ENCODE assay signal across 31 cellular contexts in genomic region chr20:37229300-37229699, GRCh38. TPM values are rescaled to one million over a fixed set of nuclear protein-coding genes. Genes with fewer than 3 reads are reported as not detected.
DNase-seq lines count a peak whose midpoint lies in the region; ATAC-seq, FAIRE-seq and TF ChIP-seq lines count a peak whose summit lies in the region.
"Had no signal": no experiment of that assay in that cellular context is flagged by ENCODE, and none has a peak within 500 bp of the region (broad histone marks: within the 10 kb centered on the region; RNA-seq: fewer than 3 reads in every experiment).

No MANE protein-coding gene starts in this region.

- POLR2A ChIA-PET in H1 (lab: Charles Lee; ENCODE audit: partially characterized antibody): interaction anchor here (0.7 to 3.1 kb wide), 12 partner anchors 8 to 137 kb away, joined by 3 to 17 read pairs (median 3); partner anchors contain the start of gene RPN2
- POLR2A ChIA-PET in activated CD8-positive, alpha-beta T cell treated with anti-CD3 and anti-CD28 coated beads for 36 hours (lab: Charles Lee): interaction anchor here (0.6 to 1.1 kb wide), 3 partner anchors 63 to 599 kb away, joined by 3 to 4 read pairs (median 3); partner anchors contain the start of gene RBL1

- H3K9ac ChIP-seq in H1 (replicated peaks in 1 of 4; ENCODE audit: extremely low read depth in 1 of 4, low read depth in 3 of 4, low read length in 3 of 4) (no peak overlapping the region), neural progenitor cell (no peak overlapping the region)

- no peak overlapping the region for H4K8ac ChIP-seq in H1 (ENCODE audit: extremely low read depth, insufficient read depth, low read length)

- TF ChIP-seq RAD21 in H1 (IDR thresholded peaks at IDR 0.05 in 1 of 2, conservative IDR thresholded peaks at IDR 0.05 in 1 of 2; ENCODE audit: low read depth in 2 of 2, low read length in 2 of 2): no peak

- no peak overlapping the region for H3K56ac ChIP-seq in H1 (replicated peaks; ENCODE audit: insufficient read length, low read depth, low read length)

- peaks cover 50% of the 10 kb centered on the region for H3K36me3 Mint-ChIP-seq in neural progenitor cell
- H3K36me3 Mint-ChIP-seq in activated CD8-positive, alpha-beta T cell treated with anti-CD3 and anti-CD28 coated beads for 36 hours (ENCODE audit: low read depth): peaks cover 55% of the 10 kb centered on the region

- H3K9me3 Mint-ChIP-seq in neural progenitor cell: no peaks in the 10 kb centered on the region
- H3K9me3 Mint-ChIP-seq in activated CD8-positive, alpha-beta T cell treated with anti-CD3 and anti-CD28 coated beads for 36 hours: no peaks in the 10 kb centered on the region
- H3K9me3 Mint-ChIP-seq: activated CD4-positive, alpha-beta memory T cell treated with anti-CD3 and anti-CD28 coated beads for 36 hours; activated naive CD4-positive, alpha-beta T cell treated with anti-CD3 and anti-CD28 coated beads, Interleukin-2, amount 10 ng/mL, durations not matched to agents 7 days and 5 days; central memory CD8-positive, alpha-beta T cell; HFFc6; nephron; stimulated activated naive CD8-positive, alpha-beta T cell treated with anti-CD3 and anti-CD28 coated beads, Interleukin-15, Interleukin-2, amounts not matched to agents 100 ng/mL and 50 ng/mL, for 24 hours had no signal

- H4K20me1 ChIP-seq in H1 (replicated peaks in 1 of 2; ENCODE audit: control insufficient read depth in 1 of 2, insufficient read depth in 2 of 2, low read length in 2 of 2) (peaks cover 2% of the 10 kb centered on the region in 2 experiments), neural progenitor cell (ENCODE audit: low read depth) (no peaks in the 10 kb centered on the region)

- H3K23me2 ChIP-seq in H1 (ENCODE audit: low read depth, low read length): no peaks in the 10 kb centered on the region

- H3K36me3 ChIP-seq in H7 (replicated peaks; ENCODE audit: control insufficient read depth, insufficient read depth, low read length) (peaks cover 54% of the 10 kb centered on the region), H1 (ENCODE audit: control insufficient read depth in 2 of 4, insufficient read depth in 4 of 4, low read length in 3 of 4) (peaks cover 34 to 92% (median 69%) of the 10 kb centered on the region in 4 experiments), neural progenitor cell (peaks cover 8% of the 10 kb centered on the region)

- H2BK20ac ChIP-seq in H1 (ENCODE audit: low read length): no peak overlapping the region

- no peaks in the 10 kb centered on the region for H3K27me3 Mint-ChIP-seq in neural progenitor cell (ENCODE audit: insufficient read depth, low read depth)
- H3K27me3 Mint-ChIP-seq in activated CD8-positive, alpha-beta T cell treated with anti-CD3 and anti-CD28 coated beads for 36 hours: no peaks in the 10 kb centered on the region
- H3K27me3 Mint-ChIP-seq: activated CD4-positive, alpha-beta memory T cell treated with anti-CD3 and anti-CD28 coated beads for 36 hours; activated naive CD4-positive, alpha-beta T cell treated with anti-CD3 and anti-CD28 coated beads, Interleukin-2, amount 10 ng/mL, durations not matched to agents 7 days and 5 days; central memory CD8-positive, alpha-beta T cell; progenitor cell of endocrine pancreas; stimulated activated naive CD8-positive, alpha-beta T cell treated with anti-CD3 and anti-CD28 coated beads, Interleukin-15, Interleukin-2, amounts not matched to agents 100 ng/mL and 50 ng/mL, for 24 hours had no signal

- H3K79me1 ChIP-seq in H1 (ENCODE audit: low read depth, low read length): peaks cover 3% of the 10 kb centered on the region; the same call in 1 of the 2 replicates

- peak overlapping the region; percentile 53 for H3K27ac Mint-ChIP-seq in neural progenitor cell
- no peak overlapping the region for H3K27ac Mint-ChIP-seq in activated CD8-positive, alpha-beta T cell treated with anti-CD3 and anti-CD28 coated beads for 36 hours
- H3K27ac Mint-ChIP-seq: activated CD4-positive, alpha-beta memory T cell treated with anti-CD3 and anti-CD28 coated beads for 36 hours; activated naive CD4-positive, alpha-beta T cell treated with anti-CD3 and anti-CD28 coated beads, Interleukin-2, amount 10 ng/mL, durations not matched to agents 7 days and 5 days; HFFc6; stimulated activated naive CD8-positive, alpha-beta T cell treated with anti-CD3 and anti-CD28 coated beads, Interleukin-15, Interleukin-2, amounts not matched to agents 100 ng/mL and 50 ng/mL, for 24 hours had no signal

- H3K27ac ChIP-seq in H1 (ENCODE audit: low read depth, low read length) (peak overlapping the region; percentile 35; the same call in 1 of the 2 replicates), neural progenitor cell (peak overlapping the region; percentile 96)
- H3K27ac ChIP-seq: HL-60, SK-N-MC had no signal

- WGBS in H1 (ENCODE audit: extremely low coverage in 1 of 2, insufficient coverage in 1 of 2, insufficient read length in 1 of 2, insufficient replicate concordance in 2 of 2, low coverage in 1 of 2, low lambda C conversion rate in 2 of 2, missing lambda C conversion rate in 1 of 2), 2 experiments: 30% methylated on average over 4 of the region's 4 CpGs; no CpG with 5 or more reads in 1 of the 2 experiments

- H3K23ac ChIP-seq in H1 (ENCODE audit: insufficient read length): no peak overlapping the region

- no peak for TF ChIP-seq POLR2A in H1 (IDR thresholded peaks at IDR 0.05; ENCODE audit: control extremely low read depth in 1 of 2, low read depth in 2 of 2, low read length in 2 of 2)

- H3K4me3 ChIP-seq in H7 (ENCODE audit: insufficient read depth, low read depth, low read length): no peak overlapping the region
- peak overlapping the region in 1 of 4 experiments; percentile 15; a peak in 1 of 8 replicates for H3K4me3 ChIP-seq in H1 (ENCODE audit: extremely low read depth in 1 of 4, insufficient read depth in 2 of 4, low read depth in 3 of 4, low read length in 4 of 4)
- no peak overlapping the region for H3K4me3 ChIP-seq in neural progenitor cell
- H3K4me3 ChIP-seq: K562, SK-N-MC, tibial artery had no signal

- H3F3A ChIP-seq in neural progenitor cell (ENCODE audit: low read depth): peaks cover 74% of the 10 kb centered on the region

- FAIRE-seq in H1 (lab: Jason Lieb, UNC): peak; percentile 79
- FAIRE-seq: frontal cortex, K562, small intestine had no signal

- H4K5ac ChIP-seq in H1 (ENCODE audit: insufficient read length, low read depth, low read length): no peak overlapping the region

- no peaks in the 10 kb centered on the region for H3K27me3 ChIP-seq in H7 (ENCODE audit: control insufficient read depth, insufficient read depth, low read length)
- H3K27me3 ChIP-seq in H1 (replicated peaks in 1 of 4; ENCODE audit: control insufficient read depth in 3 of 4, extremely low read depth in 1 of 4, insufficient read depth in 3 of 4, low read length in 3 of 4): no peaks in the 10 kb centered on the region
- H3K27me3 ChIP-seq in neural progenitor cell: no peaks in the 10 kb centered on the region
- H3K27me3 ChIP-seq: tibial artery had no signal

- H2AK5ac ChIP-seq in H1 (ENCODE audit: low read depth, low read length): no peak overlapping the region

- H3K4me2 ChIP-seq in H1 (ENCODE audit: insufficient read depth in 1 of 2, low read depth in 2 of 2, low read length in 2 of 2): peak overlapping the region; percentile 51 to 53; a peak in 3 of 4 replicates
- H3K4me2 ChIP-seq in neural progenitor cell: peak overlapping the region; percentile 46

- H2BK120ac ChIP-seq in H1 (replicated peaks; ENCODE audit: low read depth, low read length): no peak overlapping the region

- ATAC-seq in activated CD8-positive, alpha-beta T cell treated with anti-CD3 and anti-CD28 coated beads for 36 hours: no peak
- ATAC-seq in GM19455 (IDR thresholded peaks at IDR 0.05; ENCODE audit: unreplicated experiment): no peak
- ATAC-seq: K562 had no signal

- H3K4me1 ChIP-seq in H1 (replicated peaks in 1 of 4; ENCODE audit: control insufficient read depth in 3 of 4, insufficient read depth in 4 of 4, low read length in 3 of 4): peaks cover 7 to 26% (median 14%) of the 10 kb centered on the region in 4 experiments; a peak in 6 of 7 replicates
- H3K4me1 ChIP-seq in neural progenitor cell: peaks cover 61% of the 10 kb centered on the region

- H3K18ac ChIP-seq in H1 (ENCODE audit: extremely low read depth, low read length): no peak overlapping the region

- no peak for TF ChIP-seq EP300 in H1 (IDR thresholded peaks at IDR 0.05; ENCODE audit: borderline replicate concordance in 1 of 2, low read depth in 2 of 2, low read length in 2 of 2)

- H2BK5ac ChIP-seq in H1 (ENCODE audit: low read depth, low read length): no peak overlapping the region

- H3K4ac ChIP-seq in H1 (replicated peaks; ENCODE audit: insufficient read length, low read depth, low read length): no peak overlapping the region

- H4K91ac ChIP-seq in H1 (replicated peaks; ENCODE audit: insufficient read length, low read length): no peak overlapping the region

- no peak for TF ChIP-seq CTCF in H1 (IDR thresholded peaks at IDR 0.05; ENCODE audit: control extremely low read depth in 1 of 3, insufficient read depth in 1 of 3, low read depth in 1 of 3, low read length in 3 of 3)
- TF ChIP-seq CTCF in neural progenitor cell (IDR thresholded peaks at IDR 0.05): no peak
- TF ChIP-seq CTCF in activated CD8-positive, alpha-beta T cell treated with anti-CD3 and anti-CD28 coated beads for 36 hours (IDR thresholded peaks at IDR 0.05): no peak

- CTCF ChIA-PET in H1 (lab: Charles Lee; ENCODE audit: partially characterized antibody): interaction anchor here (0.5 to 3.9 kb wide), 10 partner anchors 15 to 1911 kb away, joined by 3 to 22 read pairs (median 4); no protein-coding TSS in a partner anchor
- CTCF ChIA-PET in activated CD8-positive, alpha-beta T cell treated with anti-CD3 and anti-CD28 coated beads for 36 hours (lab: Charles Lee): interaction anchor here (1.5 kb wide), 1 partner anchor 34 kb away, joined by 6 read pairs; no protein-coding TSS in a partner anchor

- peaks cover 48% of the 10 kb centered on the region for H3K4me1 Mint-ChIP-seq in neural progenitor cell
- H3K4me1 Mint-ChIP-seq in activated CD8-positive, alpha-beta T cell treated with anti-CD3 and anti-CD28 coated beads for 36 hours (ENCODE audit: low read depth): no peaks in the 10 kb centered on the region
- H3K4me1 Mint-ChIP-seq: activated naive CD4-positive, alpha-beta T cell treated with anti-CD3 and anti-CD28 coated beads, Interleukin-2, amount 10 ng/mL, durations not matched to agents 7 days and 5 days; central memory CD8-positive, alpha-beta T cell had no signal

- H2BK12ac ChIP-seq in H1 (ENCODE audit: low read depth, low read length): no peak overlapping the region

- DNase-seq in H7 (peak; percentile 56), NCI-H146 treated with DMSO at 0.1 percent for 48 hours (lab: John Stamatoyannopoulos, UW; ENCODE audit: unreplicated experiment) (peak; percentile 75), H1 (ENCODE audit: low read depth in 1 of 2, low spot score in 2 of 2) (peak in 1 of 2 experiments; percentile 44), neural progenitor cell (ENCODE audit: low spot score) (peak; percentile 75), DMS 273 (lab: John Stamatoyannopoulos, UW; ENCODE audit: unreplicated experiment) (no peak)
- DNase-seq in activated CD8-positive, alpha-beta T cell treated with anti-CD3 and anti-CD28 coated beads for 36 hours: no peak
- DNase-seq: activated CD4-positive, alpha-beta memory T cell treated with anti-CD3 and anti-CD28 coated beads for 36 hours; activated CD4-positive, CD25-positive, alpha-beta regulatory T cell; activated naive CD4-positive, alpha-beta T cell treated with anti-CD3 and anti-CD28 coated beads, Interleukin-2, amount 10 ng/mL, durations not matched to agents 7 days and 5 days; activated T-cell treated with anti-CD3 and anti-CD28 coated beads for 4 hours; DMS79; HFFc6; midbrain; NCI-H1694 treated with DMSO at 0.1 percent for 48 hours; small intestine; stimulated activated CD4-positive, alpha-beta T cell treated with anti-CD3 and anti-CD28 coated beads, Interleukin-2, amount 100 ng/mL, for 48 hours; tibial artery had no signal

- no peak overlapping the region for H2BK15ac ChIP-seq in H1 (ENCODE audit: low read length)

- intact Hi-C loops in activated CD8-positive, alpha-beta T cell treated with anti-CD3 and anti-CD28 coated beads for 36 hours (cut with micrococcal nuclease): no loop called here

- no peaks in the 10 kb centered on the region for H3K79me2 ChIP-seq in H1 (ENCODE audit: control insufficient read depth in 1 of 2, insufficient read depth in 2 of 2, low read length in 2 of 2)
- peaks cover 6% of the 10 kb centered on the region for H3K79me2 ChIP-seq in neural progenitor cell (ENCODE audit: low read depth)

- no peak overlapping the region for H3K4me3 Mint-ChIP-seq in neural progenitor cell
- H3K4me3 Mint-ChIP-seq in activated CD8-positive, alpha-beta T cell treated with anti-CD3 and anti-CD28 coated beads for 36 hours: no peak overlapping the region
- H3K4me3 Mint-ChIP-seq: activated CD4-positive, alpha-beta memory T cell treated with anti-CD3 and anti-CD28 coated beads for 36 hours; activated naive CD4-positive, alpha-beta T cell treated with anti-CD3 and anti-CD28 coated beads, Interleukin-2, amount 10 ng/mL, durations not matched to agents 7 days and 5 days; central memory CD8-positive, alpha-beta T cell; HFFc6; nephron; stimulated activated naive CD8-positive, alpha-beta T cell treated with anti-CD3 and anti-CD28 coated beads, Interleukin-15, Interleukin-2, amounts not matched to agents 100 ng/mL and 50 ng/mL, for 24 hours had no signal

- no peak overlapping the region for H3K14ac ChIP-seq in H1 (ENCODE audit: insufficient read length)

- H3K9me3 ChIP-seq in H1 (ENCODE audit: insufficient read depth in 2 of 2, low read depth in 1 of 2, low read length in 1 of 2) (no peaks in the 10 kb centered on the region), neural progenitor cell (ENCODE audit: low read depth) (no peaks in the 10 kb centered on the region)
- H3K9me3 ChIP-seq: tibial artery had no signal

- H2AFZ ChIP-seq in H1 (ENCODE audit: low read length): no peak overlapping the region
- H2AFZ ChIP-seq in neural progenitor cell (replicated peaks): no peak overlapping the region

RNA-seq across cellular contexts. Expression of gene GHRH, which starts 32.3 kb away (rescaled TPM):
- not detected in 2 replicates for total RNA-seq in H7 (2014; rRNA removed; shearing (Covaris generic))
- not detected in 2 replicates for total RNA-seq in H1 (2021; fragmentation: NEBNext Ultra II Directional; extraction: Animal tissue kit (Norgen Biotek cat#: 25700))
- polyA plus RNA-seq in H1 (2011; rRNA removed): not detected in 2 replicates
- polyA plus RNA-seq in H1 (2011; cell fraction: cytosol; rRNA removed): not detected
- not detected for polyA plus RNA-seq in H1 (2011; cell fraction: nucleus; rRNA removed)
- polyA plus RNA-seq in H1 (2012, experiment 1 of 2): not detected in 4 replicates
- polyA plus RNA-seq in H1 (2012, experiment 2 of 2): not detected
- not detected for polyA plus RNA-seq in H1 (2013, experiment 1 of 2)
- polyA plus RNA-seq in H1 (2013, experiment 2 of 2): not detected
- not detected in 2 replicates for polyA minus RNA-seq in H1 (2011; rRNA and poly(A)+ RNA removed)
- not detected for polyA minus RNA-seq in H1 (2011; cell fraction: cytosol; rRNA and poly(A)+ RNA removed)
- polyA minus RNA-seq in H1 (2011; cell fraction: nucleus; rRNA and poly(A)+ RNA removed): not detected
- 3.2 TPM in 1 of 2 replicates, not detected in the other for total RNA-seq in neural progenitor cell (ENCODE audit: low replicate concordance)
- not detected for total RNA-seq in activated CD8-positive, alpha-beta T cell treated with anti-CD3 and anti-CD28 coated beads for 36 hours
- total RNA-seq: activated CD4-positive, alpha-beta memory T cell treated with anti-CD3 and anti-CD28 coated beads for 36 hours; frontal cortex; HFFc6; K562; left ventricle myocardium superior; NCI-H460; progenitor cell of endocrine pancreas; RPMI7951; T-helper 2 cell treated with Interferon-gamma antibody and Interleukin-4, amounts not matched to agents 100 ng/mL and 5 ng/mL, for 36 hours had no signal
- polyA plus RNA-seq: esophagus, K562, small intestine had no signal

RNA-seq across cellular contexts. Expression of gene MROH8, which starts 50.0 kb away (rescaled TPM):
- total RNA-seq in H7 (2014; rRNA removed; shearing (Covaris generic)): 1.1 and 1.3 TPM in 2 replicates
- 0.48 and 0.50 TPM in 2 replicates for total RNA-seq in H1 (2021; fragmentation: NEBNext Ultra II Directional; extraction: Animal tissue kit (Norgen Biotek cat#: 25700))
- polyA plus RNA-seq in H1 (2011; rRNA removed): 0.67 and 0.86 TPM in 2 replicates
- 1.2 TPM for polyA plus RNA-seq in H1 (2011; cell fraction: cytosol; rRNA removed)
- 0.86 TPM for polyA plus RNA-seq in H1 (2011; cell fraction: nucleus; rRNA removed)
- 0.33 to 1.8 TPM (median 0.95 TPM) in 4 replicates for polyA plus RNA-seq in H1 (2012, experiment 1 of 2)
- polyA plus RNA-seq in H1 (2012, experiment 2 of 2): 0.29 TPM
- polyA plus RNA-seq in H1 (2013, experiment 1 of 2): 0.39 TPM
- polyA plus RNA-seq in H1 (2013, experiment 2 of 2): 0.52 TPM
- polyA minus RNA-seq in H1 (2011; rRNA and poly(A)+ RNA removed): 1.6 and 1.9 TPM in 2 replicates
- 1.1 TPM for polyA minus RNA-seq in H1 (2011; cell fraction: cytosol; rRNA and poly(A)+ RNA removed)
- 4.6 TPM for polyA minus RNA-seq in H1 (2011; cell fraction: nucleus; rRNA and poly(A)+ RNA removed)
- total RNA-seq in neural progenitor cell (ENCODE audit: low replicate concordance): 2.2 and 3.5 TPM in 2 replicates
- total RNA-seq in activated CD8-positive, alpha-beta T cell treated with anti-CD3 and anti-CD28 coated beads for 36 hours: 1 to 10 TPM; 2.1 to 3.1 TPM

RNA-seq across cellular contexts. Expression of gene RPN2, which starts 50.2 kb away (rescaled TPM):
- 321 and 352 TPM in 2 replicates for total RNA-seq in H7 (2014; rRNA removed; shearing (Covaris generic))
- 226 and 236 TPM in 2 replicates for total RNA-seq in H1 (2021; fragmentation: NEBNext Ultra II Directional; extraction: Animal tissue kit (Norgen Biotek cat#: 25700))
- polyA plus RNA-seq in H1 (2011; rRNA removed): 299 and 379 TPM in 2 replicates
- polyA plus RNA-seq in H1 (2011; cell fraction: cytosol; rRNA removed): 314 TPM
- 372 TPM for polyA plus RNA-seq in H1 (2011; cell fraction: nucleus; rRNA removed)
- polyA plus RNA-seq in H1 (2012, experiment 1 of 2): 206 to 251 TPM (median 231 TPM) in 4 replicates
- polyA plus RNA-seq in H1 (2012, experiment 2 of 2): 85.9 TPM
- 637 TPM for polyA plus RNA-seq in H1 (2013, experiment 1 of 2)
- polyA plus RNA-seq in H1 (2013, experiment 2 of 2): 621 TPM
- 508 and 613 TPM in 2 replicates for polyA minus RNA-seq in H1 (2011; rRNA and poly(A)+ RNA removed)
- polyA minus RNA-seq in H1 (2011; cell fraction: cytosol; rRNA and poly(A)+ RNA removed): 251 TPM
- 176 TPM for polyA minus RNA-seq in H1 (2011; cell fraction: nucleus; rRNA and poly(A)+ RNA removed)
- total RNA-seq in neural progenitor cell (ENCODE audit: low replicate concordance): 249 and 284 TPM in 2 replicates
- total RNA-seq in activated CD8-positive, alpha-beta T cell treated with anti-CD3 and anti-CD28 coated beads for 36 hours: 100 to 1,000 TPM; 103 to 107 TPM

Comparison
In these comparisons a context has a peak if more than half of its experiments do, and no peak if none do; other contexts are left out.
1. DNase-seq: peak in H7 (single experiment), NCI-H146 treated with DMSO at 0.1 percent for 48 hours (single experiment) and neural progenitor cell (single experiment); none in DMS 273 (single experiment) and activated CD8-positive, alpha-beta T cell treated with anti-CD3 and anti-CD28 coated beads for 36 hours (single experiment).